22 cellular contexts compared by ENCODE assay signal in the genomic region with DNA sequence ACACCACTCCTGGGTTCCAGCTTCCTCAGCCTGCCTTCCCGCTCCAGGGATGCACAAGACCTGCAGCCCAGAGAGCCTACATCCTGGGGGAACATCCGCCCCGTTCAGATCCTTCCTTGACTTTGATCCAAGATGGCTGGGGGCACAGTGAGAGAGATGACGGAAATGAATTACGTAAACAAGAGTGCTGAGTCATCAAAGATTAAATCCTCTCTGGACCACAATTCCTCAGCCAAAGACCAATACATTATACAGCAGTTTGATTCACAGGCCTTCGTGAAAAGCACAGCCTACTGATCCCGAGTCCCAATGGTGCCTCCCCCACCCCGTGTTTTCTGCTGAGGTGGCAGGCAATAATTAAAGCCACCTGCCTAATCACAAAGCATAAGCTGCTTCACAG. TPM values are rescaled to one million over a fixed set of nuclear protein-coding genes. Genes with fewer than 3 reads are reported as not detected.
DNase-seq lines count a peak whose midpoint lies in the region; ATAC-seq and TF ChIP-seq lines count a peak whose summit lies in the region.
"Had no signal": no experiment of that assay in that cellular context is flagged by ENCODE, and none has a peak within 500 bp of the region (broad histone marks: within the 10 kb centered on the region; RNA-seq: fewer than 3 reads in every experiment).

No MANE protein-coding gene starts in this region.

- ATAC-seq in RWPE2 (ENCODE audit: low read depth) (peak; percentile 67), HG03432 (IDR thresholded peaks at IDR 0.05; ENCODE audit: unreplicated experiment) (no peak)
- ATAC-seq: Panc1; stimulated activated naive CD8-positive, alpha-beta T cell treated with anti-CD3 and anti-CD28 coated beads, Interleukin-15, Interleukin-2, amounts not matched to agents 100 U/mL and 50 U/mL, for 24 hours; upper lobe of right lung had no signal

- H3K27ac ChIP-seq in RWPE2 (ENCODE audit: poor library complexity, severe bottlenecking) (peak overlapping the region; percentile 7), epithelial cell of prostate (peak overlapping the region; percentile 36), hepatocyte (no peak overlapping the region)
- H3K27ac ChIP-seq: ascending aorta, neural progenitor cell, upper lobe of right lung had no signal

- H2AFZ ChIP-seq in hepatocyte: no peak overlapping the region
- H2AFZ ChIP-seq: neural progenitor cell had no signal

- WGBS in hepatocyte (ENCODE audit: low lambda C conversion rate, missing lambda C conversion rate): 60% methylated on average over 8 of the region's 8 CpGs

- no peak overlapping the region for H3K4me2 ChIP-seq in hepatocyte
- H3K4me2 ChIP-seq: neural progenitor cell, SK-N-SH had no signal

- peaks cover 42% of the 10 kb centered on the region for H3K79me2 ChIP-seq in hepatocyte

- H3K4me1 ChIP-seq in RWPE2 (ENCODE audit: insufficient read depth, poor library complexity, severe bottlenecking) (peaks cover 7% of the 10 kb centered on the region), hepatocyte (ENCODE audit: insufficient read depth) (peaks cover 15% of the 10 kb centered on the region)
- H3K4me1 ChIP-seq: ascending aorta, neural progenitor cell, upper lobe of right lung had no signal

- TF ChIP-seq CTCF in RWPE2 (IDR thresholded peaks at IDR 0.05; ENCODE audit: poor library complexity, severe bottlenecking): no peak
- TF ChIP-seq CTCF in hepatocyte (IDR thresholded peaks at IDR 0.05; ENCODE audit: poor library complexity): no peak

- H3K4me3 ChIP-seq in RWPE2 (ENCODE audit: severe bottlenecking): no peak overlapping the region
- H3K4me3 ChIP-seq in hepatocyte: no peak overlapping the region
- H3K4me3 ChIP-seq: ascending aorta, esophagus squamous epithelium, neural progenitor cell, upper lobe of right lung had no signal

- no peaks in the 10 kb centered on the region for H3K27me3 ChIP-seq in RWPE2 (ENCODE audit: insufficient read depth, poor library complexity, severe bottlenecking)
- H3K27me3 ChIP-seq in hepatocyte: no peaks in the 10 kb centered on the region
- H3K27me3 ChIP-seq: ascending aorta, esophagus squamous epithelium, neural progenitor cell, upper lobe of right lung had no signal

- no peaks in the 10 kb centered on the region for H3K9me2 ChIP-seq in hepatocyte (replicated peaks; ENCODE audit: insufficient read depth)
- H3K9me2 ChIP-seq: SK-N-SH had no signal

- peak; percentile 31 for DNase-seq in NCI-H82 (lab: John Stamatoyannopoulos, UW)
- no peak for DNase-seq in NCI-H82 treated with DMSO at 0.1 percent for 48 hours (lab: John Stamatoyannopoulos, UW; ENCODE audit: unreplicated experiment)
- no peak for DNase-seq in RWPE2 (ENCODE audit: low spot score)
- peak; percentile 46 for DNase-seq in epithelial cell of prostate (ENCODE audit: low read depth, low spot score)
- DNase-seq in stromal cell of bone marrow (ENCODE audit: low read depth): peak; percentile 30
- DNase-seq in hepatocyte (ENCODE audit: low spot score): no peak
- no peak for DNase-seq in NCI-H774 (lab: John Stamatoyannopoulos, UW)
- DNase-seq: activated CD4-positive, alpha-beta T cell treated with anti-CD3 and anti-CD28 coated beads for 48 hours; activated naive CD4-positive, alpha-beta T cell; DMS153; esophagus squamous epithelium; hypothalamus; NCI-H2029; NCI-H524 treated with DMSO at 0.1 percent for 48 hours; SK-N-SH; stimulated activated naive CD8-positive, alpha-beta T cell treated with anti-CD3 and anti-CD28 coated beads, Interleukin-15, Interleukin-2, amounts not matched to agents 100 U/mL and 50 U/mL, for 24 hours; upper lobe of right lung had no signal

- H3K36me3 ChIP-seq in RWPE2 (ENCODE audit: low read depth) (no peaks in the 10 kb centered on the region), hepatocyte (replicated peaks; ENCODE audit: insufficient read depth, low read depth) (no peaks in the 10 kb centered on the region)
- H3K36me3 ChIP-seq: ascending aorta, esophagus squamous epithelium, neural progenitor cell, upper lobe of right lung had no signal

- H3K9me3 ChIP-seq in RWPE2 (ENCODE audit: severe bottlenecking) (no peaks in the 10 kb centered on the region), hepatocyte (ENCODE audit: low read depth) (no peaks in the 10 kb centered on the region)
- H3K9me3 ChIP-seq: ascending aorta, esophagus squamous epithelium, SK-N-SH, upper lobe of right lung had no signal

- H4K20me1 ChIP-seq in hepatocyte (ENCODE audit: insufficient read depth, poor library complexity, severe bottlenecking): no peaks in the 10 kb centered on the region

RNA-seq across cellular contexts. Expression of a gene that starts 43.1 kb away (rescaled TPM):
- total RNA-seq in hepatocyte: 41.9 and 43.3 TPM in 2 replicates
- 20.3 and 21.3 TPM in 2 replicates for polyA plus RNA-seq in hepatocyte
- polyA plus RNA-seq: CD14-positive monocyte had no signal

Comparison
In these comparisons a context has a peak if more than half of its experiments do, and no peak if none do; other contexts are left out.
1. DNase-seq: peak in NCI-H82 (single experiment), epithelial cell of prostate (single experiment) and stromal cell of bone marrow (single experiment); none in NCI-H82 treated with DMSO at 0.1 percent for 48 hours (single experiment), RWPE2 (single experiment), hepatocyte (single experiment) and NCI-H774 (single experiment).